Comparison of ENCODE assay signal across 8 cellular contexts in genomic region chr5:136686192-136686872, GRCh38.
A peak's percentile ranks its signal among the peaks of the same experiment; 100 is the strongest.
DNase-seq lines count a peak whose midpoint lies in the region; ATAC-seq and TF ChIP-seq lines count a peak whose summit lies in the region.

No MANE protein-coding gene starts in this region.

- peaks cover 80% of the 10 kb centered on the region for H3K9me3 Mint-ChIP-seq in WTC11
- peaks cover 28% of the 10 kb centered on the region for H3K9me3 Mint-ChIP-seq in CD8-positive, alpha-beta T cell

- intact Hi-C loops in left lung (cut with DNase I), result no loop called here
- intact Hi-C loops in CD8-positive, alpha-beta T cell (cut with DNase I, micrococcal nuclease), result loop anchor here (5.0 to 10.0 kb wide), 2 partner anchors 312 to 314 kb away; no protein-coding TSS in a partner anchor

- DNase-seq in Karpas-422, result peak; percentile 65
- peak; percentile 27 for DNase-seq in WTC11 (ENCODE audit: low spot score)
- DNase-seq in left lung, result no peak
- no peak for DNase-seq in CD8-positive, alpha-beta T cell
- DNase-seq in substantia nigra (lab: John Stamatoyannopoulos, UW), result no peak
- no peak for DNase-seq in NCI-H774 (lab: John Stamatoyannopoulos, UW)

- H3K27me3 Mint-ChIP-seq in WTC11 (ENCODE audit: low read depth), result no peaks in the 10 kb centered on the region; the same call in none of the 2 replicates
- no peaks in the 10 kb centered on the region for H3K27me3 Mint-ChIP-seq in CD8-positive, alpha-beta T cell (ENCODE audit: low read depth)

- no peaks in the 10 kb centered on the region for H3F3A ChIP-seq in DOHH2 (ENCODE audit: control insufficient read depth, insufficient read depth)

- no peak overlapping the region for H3K4me3 Mint-ChIP-seq in WTC11
- H3K4me3 Mint-ChIP-seq in CD8-positive, alpha-beta T cell, result no peak overlapping the region

- peak overlapping the region; percentile 80 for H3K27ac Mint-ChIP-seq in WTC11
- H3K27ac Mint-ChIP-seq in CD8-positive, alpha-beta T cell, result no peak overlapping the region

- POLR2A ChIA-PET in WTC11 (lab: Charles Lee), result no interaction called here
- POLR2A ChIA-PET in CD8-positive, alpha-beta T cell (lab: Charles Lee), result no interaction called here

- peaks cover 76% of the 10 kb centered on the region for H3K36me3 Mint-ChIP-seq in WTC11
- no peaks in the 10 kb centered on the region for H3K36me3 Mint-ChIP-seq in CD8-positive, alpha-beta T cell

- ATAC-seq in WTC11 (peak; percentile 99), left lung (peak; percentile 61), HG02678 (IDR thresholded peaks at IDR 0.05; ENCODE audit: unreplicated experiment) (no peak)
- no peak for ATAC-seq in CD8-positive, alpha-beta T cell

- H3K79me2 ChIP-seq in DOHH2 (ENCODE audit: control insufficient read depth, low read length) (no peaks in the 10 kb centered on the region), Karpas-422 (ENCODE audit: low read length) (no peaks in the 10 kb centered on the region)

- no peak overlapping the region for H2AFZ ChIP-seq in Karpas-422 (ENCODE audit: low read length)

- TF ChIP-seq CTCF in DOHH2 (IDR thresholded peaks at IDR 0.05; ENCODE audit: low read depth, low read length, poor library complexity, severe bottlenecking) (peak; percentile 53), WTC11 (IDR thresholded peaks at IDR 0.05) (no peak; the same call in 1 of the 2 replicates), left lung (IDR thresholded peaks at IDR 0.05) (no peak)
- no peak for TF ChIP-seq CTCF in CD8-positive, alpha-beta T cell (IDR thresholded peaks at IDR 0.05)

- peaks cover 10% of the 10 kb centered on the region for H3K4me1 Mint-ChIP-seq in WTC11
- H3K4me1 Mint-ChIP-seq in CD8-positive, alpha-beta T cell (ENCODE audit: low read depth), result no peaks in the 10 kb centered on the region

- H3K4me3 ChIP-seq in DOHH2 (ENCODE audit: low read length), result no peak overlapping the region
- H3K4me3 ChIP-seq in Karpas-422 (ENCODE audit: low read length), result no peak overlapping the region
- no peak overlapping the region for H3K4me3 ChIP-seq in left lung
- H3K4me3 ChIP-seq in CD8-positive, alpha-beta T cell (ENCODE audit: low read depth, low read length), result no peak overlapping the region

- no peaks in the 10 kb centered on the region for H3K36me3 ChIP-seq in DOHH2 (ENCODE audit: control insufficient read depth, low read length)
- H3K36me3 ChIP-seq in Karpas-422 (ENCODE audit: insufficient read depth, low read length), result no peaks in the 10 kb centered on the region
- H3K36me3 ChIP-seq in left lung, result no peaks in the 10 kb centered on the region
- H3K36me3 ChIP-seq in CD8-positive, alpha-beta T cell (ENCODE audit: insufficient read depth, low read length), result no peaks in the 10 kb centered on the region

- H3K4me1 ChIP-seq in DOHH2 (ENCODE audit: control insufficient read depth, low read length) (no peaks in the 10 kb centered on the region), Karpas-422 (ENCODE audit: low read length) (no peaks in the 10 kb centered on the region), left lung (no peaks in the 10 kb centered on the region)
- H3K4me1 ChIP-seq in CD8-positive, alpha-beta T cell (ENCODE audit: insufficient read depth, low read length), result no peaks in the 10 kb centered on the region

- no peaks in the 10 kb centered on the region for H4K20me1 ChIP-seq in DOHH2 (ENCODE audit: control insufficient read depth, insufficient read depth, low read depth, low read length)
- H4K20me1 ChIP-seq in Karpas-422 (ENCODE audit: insufficient read depth, low read depth, low read length), result no peaks in the 10 kb centered on the region

- H3K27ac ChIP-seq in DOHH2 (ENCODE audit: low read depth, low read length) (no peak overlapping the region), Karpas-422 (ENCODE audit: low read length) (no peak overlapping the region), left lung (no peak overlapping the region), substantia nigra (ENCODE audit: low read depth, low read length, poor library complexity, severe bottlenecking) (no peak overlapping the region)
- H3K27ac ChIP-seq in CD8-positive, alpha-beta T cell (ENCODE audit: low read depth, low read length), result no peak overlapping the region

- peaks cover 4% of the 10 kb centered on the region; the same call in 1 of the 2 replicates for H3K9me3 ChIP-seq in DOHH2 (ENCODE audit: control insufficient read depth, insufficient read depth, low read length)
- H3K9me3 ChIP-seq in Karpas-422 (ENCODE audit: low read length), result peaks cover 11% of the 10 kb centered on the region; the same call in 1 of the 2 replicates
- H3K9me3 ChIP-seq in left lung, result peaks cover 0 to 35% of the 10 kb centered on the region in 2 donors
- H3K9me3 ChIP-seq in CD8-positive, alpha-beta T cell (ENCODE audit: low read length), result no peaks in the 10 kb centered on the region

- H3K9me2 ChIP-seq in DOHH2 (replicated peaks; ENCODE audit: control insufficient read depth, low read length) (no peaks in the 10 kb centered on the region), Karpas-422 (replicated peaks; ENCODE audit: insufficient read depth, low read length) (no peaks in the 10 kb centered on the region)

- CTCF ChIA-PET in WTC11 (lab: Charles Lee), result interaction anchor here (0.6 to 2.3 kb wide), 30 partner anchors 9 to 634 kb away, joined by 3 to 16 read pairs (median 4); partner anchors contain the start of gene TRPC7
- CTCF ChIA-PET in CD8-positive, alpha-beta T cell (lab: Charles Lee), result interaction anchor here (1.3 kb wide), 1 partner anchor 322 kb away, joined by 4 read pairs; the partner anchor contains the start of gene TRPC7

- no peaks in the 10 kb centered on the region for H3K27me3 ChIP-seq in DOHH2 (ENCODE audit: control insufficient read depth, low read length)
- H3K27me3 ChIP-seq in Karpas-422 (ENCODE audit: low read length), result no peaks in the 10 kb centered on the region
- no peaks in the 10 kb centered on the region for H3K27me3 ChIP-seq in left lung
- no peaks in the 10 kb centered on the region for H3K27me3 ChIP-seq in CD8-positive, alpha-beta T cell (ENCODE audit: insufficient read depth, low read length)

- H3K9ac ChIP-seq in Karpas-422 (ENCODE audit: low read length), result no peak overlapping the region

- no peak overlapping the region for H3K4me2 ChIP-seq in DOHH2 (ENCODE audit: low read length)
- H3K4me2 ChIP-seq in Karpas-422 (ENCODE audit: low read depth, low read length, poor library complexity, severe bottlenecking), result no peak overlapping the region

TF ChIP-seq in WTC11, 78 proteins besides CTCF, POLR2A, EP300 and RAD21:
- TF ChIP-seq RORB (CRISPR knock-in tag; IDR thresholded peaks at IDR 0.05) (no peak), MAX (CRISPR knock-in tag; IDR thresholded peaks at IDR 0.05) (0 out of 2 replicates have a peak, but pooled peaks have one; percentile 33), ETV6 (CRISPR knock-in tag; IDR thresholded peaks at IDR 0.05) (0 out of 2 replicates have a peak, but pooled peaks have one; percentile 46), CREB1 (CRISPR knock-in tag; IDR thresholded peaks at IDR 0.05) (no peak)

Comparison
In these comparisons a context has a peak if more than half of its experiments do, and no peak if none do; other contexts are left out.
1. DNase-seq: peak in Karpas-422 (single experiment) and WTC11 (single experiment); none in left lung (0 of 2), CD8-positive, alpha-beta T cell (0 of 7), substantia nigra (0 of 49) and NCI-H774 (single experiment).
2. ATAC-seq: peak in WTC11 (single experiment) and left lung (single experiment); none in HG02678 (single experiment) and CD8-positive, alpha-beta T cell (single experiment).
3. intact Hi-C loops: an anchor here in CD8-positive, alpha-beta T cell (5.0 to 10.0 kb wide); none called in left lung.